8 cellular contexts compared by ENCODE assay signal in genomic region chr7:101121996-101122932, GRCh38. TPM values are rescaled to one million over a fixed set of nuclear protein-coding genes. Genes with fewer than 3 reads are reported as not detected.
A peak's percentile ranks its signal among the peaks of the same experiment; 100 is the strongest.
DNase-seq lines count a peak whose midpoint lies in the region; ATAC-seq and TF ChIP-seq lines count a peak whose summit lies in the region.

No MANE protein-coding gene starts in this region.

- H3K36me3 Mint-ChIP-seq in central memory CD8-positive, alpha-beta T cell (ENCODE audit: insufficient read depth): no peaks in the 10 kb centered on the region

- H3K9me3 ChIP-seq in tibial artery: no peaks in the 10 kb centered on the region

- peaks cover 5 to 98% (median 82%) of the 10 kb centered on the region in 4 donors for H3K4me1 ChIP-seq in tibial artery

- H3K4me3 ChIP-seq in lower leg skin (ENCODE audit: low read depth, poor library complexity, severe bottlenecking): no peak overlapping the region
- peak overlapping the region; percentile 50 to 52 for H3K4me3 ChIP-seq in tibial artery

- peak overlapping the region; percentile 23 for H3K27ac Mint-ChIP-seq in central memory CD8-positive, alpha-beta T cell (ENCODE audit: low read depth)

- no peaks in the 10 kb centered on the region for H3K36me3 ChIP-seq in tibial artery

- WGBS in lower leg skin, 2 donors: 29 to 34% methylated on average over 17 of the region's 17 CpGs

- DNase-seq in EL (peak; percentile 100), M059J (ENCODE audit: low read depth) (peak; percentile 99), lower leg skin (ENCODE audit: low spot score in 2 of 2) (peak; percentile 49 to 92), tibial artery (peak; percentile 92 to 97), DMS 273 treated with DMSO at 0.1 percent for 48 hours (lab: John Stamatoyannopoulos, UW) (no peak), C1 segment of cervical spinal cord (lab: John Stamatoyannopoulos, UW) (no peak)
- no peak for DNase-seq in central memory CD8-positive, alpha-beta T cell (ENCODE audit: low spot score in 2 of 2)
- no peak for DNase-seq in activated CD8-positive, alpha-beta memory T cell treated with anti-CD3 and anti-CD28 coated beads, Interleukin-2, amount 50 U/mL, for 48 hours

- peak overlapping the region; percentile 89 to 98 for H3K27ac ChIP-seq in tibial artery

- intact Hi-C loops in lower leg skin (cut with DNase I; ENCODE audit: low total_unique reads): no loop called here
- intact Hi-C loops in tibial artery (cut with DNase I; ENCODE audit: low total_unique reads): no loop called here

- peaks cover 91% of the 10 kb centered on the region for H3K27me3 Mint-ChIP-seq in central memory CD8-positive, alpha-beta T cell

- H3K4me3 Mint-ChIP-seq in central memory CD8-positive, alpha-beta T cell: peak overlapping the region; percentile 10

- no peaks in the 10 kb centered on the region for H3K9me3 Mint-ChIP-seq in central memory CD8-positive, alpha-beta T cell

- H3K27me3 ChIP-seq in tibial artery: no peaks in the 10 kb centered on the region

- H3K4me1 Mint-ChIP-seq in central memory CD8-positive, alpha-beta T cell: peaks cover 38% of the 10 kb centered on the region

- ATAC-seq in central memory CD8-positive, alpha-beta T cell (replicated peaks; ENCODE audit: extremely low read depth, poor library complexity, severe bottlenecking): no peak

- TF ChIP-seq CTCF in lower leg skin (IDR thresholded peaks at IDR 0.05) (no peak), tibial artery (IDR thresholded peaks at IDR 0.05) (no peak)

- no peak for TF ChIP-seq POLR2A in lower leg skin (IDR thresholded peaks at IDR 0.05)

RNA-seq across cellular contexts. Expression of gene SERPINE1, which starts 4.6 kb away (rescaled TPM):
- 102 and 119 TPM in 2 replicates for total RNA-seq in M059J (2014; rRNA removed; shearing (Covaris generic))
- total RNA-seq in lower leg skin: 1 to 10 TPM; 4.8 to 9.4 (median 8.9) TPM

RNA-seq across cellular contexts. Expression of gene AP1S1, which starts 32.0 kb away (rescaled TPM):
- total RNA-seq in M059J (2014; rRNA removed; shearing (Covaris generic)): 97.2 and 106 TPM in 2 replicates
- total RNA-seq in lower leg skin: 10 to 100 TPM; 52.9 to 81.2 (median 61.2) TPM

RNA-seq across cellular contexts. Expression of gene TRIM56, which starts 37.0 kb away (rescaled TPM):
- 4.2 and 11.9 TPM in 2 replicates for total RNA-seq in M059J (2014; rRNA removed; shearing (Covaris generic))
- 10 to 100 TPM; 13.9 to 22.2 (median 17.3) TPM for total RNA-seq in lower leg skin

RNA-seq across cellular contexts. Expression of gene VGF, which starts 43.1 kb away (rescaled TPM):
- 0.20 TPM in 1 of 2 replicates, not detected in the other for total RNA-seq in M059J (2014; rRNA removed; shearing (Covaris generic))
- total RNA-seq in lower leg skin: 1 to 10 TPM in 2 of 4 donors, under 1 TPM in 1, not detected in 1; 0.91 to 6.3 (median 2.5) TPM

RNA-seq across cellular contexts. Expression of gene NAT16, which starts 57.8 kb away (rescaled TPM):
- total RNA-seq in M059J (2014; rRNA removed; shearing (Covaris generic)): 0.12 TPM in 1 of 2 replicates, not detected in the other
- not detected for total RNA-seq in lower leg skin

Comparison
In these comparisons a context has a peak if more than half of its experiments do, and no peak if none do; other contexts are left out.
1. DNase-seq: peak in EL (single experiment), M059J (single experiment), lower leg skin (2 of 2) and tibial artery (2 of 2); none in central memory CD8-positive, alpha-beta T cell (0 of 2), DMS 273 treated with DMSO at 0.1 percent for 48 hours (single experiment), activated CD8-positive, alpha-beta memory T cell treated with anti-CD3 and anti-CD28 coated beads, Interleukin-2, amount 50 U/mL, for 48 hours (single experiment) and C1 segment of cervical spinal cord (0 of 14).